ENCODE assay signal across 13 cellular contexts in genomic region chr1:245500546-245500945, GRCh38.
A peak's percentile ranks its signal among the peaks of the same experiment; 100 is the strongest.
DNase-seq lines count a peak whose midpoint lies in the region; ATAC-seq, FAIRE-seq and TF ChIP-seq lines count a peak whose summit lies in the region.
"Had no signal": no experiment of that assay in that cellular context is flagged by ENCODE, and none has a peak within 500 bp of the region (broad histone marks: within the 10 kb centered on the region; RNA-seq: fewer than 3 reads in every experiment).

No MANE protein-coding gene starts in this region.

- no peaks in the 10 kb centered on the region for H3K27me3 ChIP-seq in bronchial epithelial cell (ENCODE audit: control insufficient read depth, insufficient read depth, low read length)

- peak; percentile 16 for TF ChIP-seq CTCF in bronchial epithelial cell (IDR thresholded peaks at IDR 0.05; ENCODE audit: insufficient read depth, low read length, severe bottlenecking)

- no peak overlapping the region for H3K4me3 ChIP-seq in bronchial epithelial cell (ENCODE audit: low read depth, low read length)

- DNase-seq in GF-D8 (lab: John Stamatoyannopoulos, UW) (peak; percentile 6), MV-4-11 (lab: John Stamatoyannopoulos, UW) (peak; percentile 76), bronchial epithelial cell (ENCODE audit: low read depth) (peak; percentile 96), non-pigmented ciliary epithelial cell (ENCODE audit: low read depth) (peak; percentile 31), KG1 (lab: John Stamatoyannopoulos, UW) (no peak), nucleus accumbens (lab: John Stamatoyannopoulos, UW) (no peak)
- DNase-seq: activated naive CD8-positive, alpha-beta T cell treated with anti-CD3 and anti-CD28 coated beads, Interleukin-2, amount 50 U/mL, for 24 hours; NCI-H524 treated with DMSO at 0.1 percent for 48 hours; stimulated activated naive CD4-positive, alpha-beta T cell treated with Interleukin-2 at 50 U/mL for 16 hours; T-helper 17 cell had no signal

- no peaks in the 10 kb centered on the region for H3K36me3 ChIP-seq in bronchial epithelial cell (ENCODE audit: control insufficient read depth, insufficient read depth, low read length)

- FAIRE-seq in bronchial epithelial cell (lab: Jason Lieb, UNC) = peak; percentile 88

- ATAC-seq in HG02840 (IDR thresholded peaks at IDR 0.05; ENCODE audit: low FRiP score, unreplicated experiment) = no peak
- no peak for ATAC-seq in GM19455 (IDR thresholded peaks at IDR 0.05; ENCODE audit: unreplicated experiment)
- ATAC-seq: activated naive CD8-positive, alpha-beta T cell treated with anti-CD3 and anti-CD28 coated beads, Interleukin-2, amount 50 U/mL, for 24 hours; natural killer cell treated with Interleukin-12 subunit alpha and Interleukin-12 subunit beta and Interleukin-15 and Interleukin-18, amount 100 ng/mL, for 72 hours; T-helper 17 cell had no signal

Comparison
In these comparisons a context has a peak if more than half of its experiments do, and no peak if none do; other contexts are left out.
1. DNase-seq: peak in GF-D8 (single experiment), MV-4-11 (single experiment), bronchial epithelial cell (single experiment) and non-pigmented ciliary epithelial cell (single experiment); none in KG1 (single experiment) and nucleus accumbens (0 of 56).